Comparison of ENCODE assay signal across 8 cellular contexts in genomic region chr19:47225746-47226425, GRCh38. TPM values are rescaled to one million over a fixed set of nuclear protein-coding genes. Genes with fewer than 3 reads are reported as not detected.
DNase-seq lines count a peak whose midpoint lies in the region; ATAC-seq lines count a peak whose summit lies in the region.

No MANE protein-coding gene starts in this region.

- H3K9me3 Mint-ChIP-seq in activated CD4-positive, alpha-beta T cell treated with anti-CD3 and anti-CD28 coated beads for 36 hours (ENCODE audit: low read depth), result no peaks in the 10 kb centered on the region

- peaks cover 16% of the 10 kb centered on the region for H3K4me1 Mint-ChIP-seq in activated CD4-positive, alpha-beta T cell treated with anti-CD3 and anti-CD28 coated beads for 36 hours

- H3K36me3 Mint-ChIP-seq in activated CD4-positive, alpha-beta T cell treated with anti-CD3 and anti-CD28 coated beads for 36 hours (ENCODE audit: low read depth), result peaks cover 8% of the 10 kb centered on the region

- CTCF ChIA-PET in activated CD4-positive, alpha-beta T cell treated with anti-CD3 and anti-CD28 coated beads for 36 hours (lab: Charles Lee), result interaction anchor here (0.6 to 4.4 kb wide), 11 partner anchors 12 to 1047 kb away, joined by 3 to 43 read pairs (median 4); no protein-coding TSS in a partner anchor

- H3K27ac Mint-ChIP-seq in activated CD4-positive, alpha-beta T cell treated with anti-CD3 and anti-CD28 coated beads for 36 hours, result no peak overlapping the region

- peak; percentile 48 for ATAC-seq in HG03097 (IDR thresholded peaks at IDR 0.05; ENCODE audit: low FRiP score, unreplicated experiment)
- peak; percentile 70 for ATAC-seq in activated CD4-positive, alpha-beta T cell treated with anti-CD3 and anti-CD28 coated beads for 36 hours
- peak; percentile 65 for ATAC-seq in left colon

- POLR2A ChIA-PET in activated CD4-positive, alpha-beta T cell treated with anti-CD3 and anti-CD28 coated beads for 36 hours (lab: Charles Lee), result interaction anchor here (0.5 to 2.1 kb wide), 17 partner anchors 13 to 851 kb away, joined by 3 to 24 read pairs (median 5); partner anchors contain the start of genes CCDC9, SLC1A5 and ZC3H4

- H3K27ac ChIP-seq in cingulate gyrus (ENCODE audit: low read depth, low read length), result peak overlapping the region; percentile 94

- peak overlapping the region; percentile 77 for H3K4me3 Mint-ChIP-seq in activated CD4-positive, alpha-beta T cell treated with anti-CD3 and anti-CD28 coated beads for 36 hours

- intact Hi-C loops in activated CD4-positive, alpha-beta T cell treated with anti-CD3 and anti-CD28 coated beads for 36 hours (cut with DNase I, micrococcal nuclease), result loop anchor here (1.0 to 5.0 kb wide), 13 partner anchors 18 to 624 kb away; partner anchors contain the start of genes CALM3 (in 1 of the 2), CCDC9 (in 1 of the 2), DHX34 (in 1 of the 2) and INAFM1 (in 1 of the 2)
- intact Hi-C loops in left colon (cut with DNase I, micrococcal nuclease), result no loop called here

- DNase-seq in NCI-H1436 (lab: John Stamatoyannopoulos, UW) (peak; percentile 85), NCI-H1436 treated with DMSO at 0.1 percent for 48 hours (lab: John Stamatoyannopoulos, UW) (no peak), NCI-H345 treated with DMSO at 0.1 percent for 48 hours (lab: John Stamatoyannopoulos, UW; ENCODE audit: unreplicated experiment) (peak; percentile 55), left colon (peak; percentile 82 to 90)
- DNase-seq in activated CD4-positive, alpha-beta T cell treated with anti-CD3 and anti-CD28 coated beads for 36 hours, result peak; percentile 93
- peak; percentile 67 to 77 for DNase-seq in stimulated activated CD4-positive, alpha-beta T cell treated with anti-CD3 and anti-CD28 coated beads, Interleukin-1b, Interleukin-23, amount 100 ng/mL, for 1 hour (ENCODE audit: low read depth in 2 of 2)

- no peaks in the 10 kb centered on the region for H3K27me3 Mint-ChIP-seq in activated CD4-positive, alpha-beta T cell treated with anti-CD3 and anti-CD28 coated beads for 36 hours

RNA-seq across cellular contexts. Expression of gene BBC3, which starts 5.1 kb away (rescaled TPM):
- total RNA-seq in activated CD4-positive, alpha-beta T cell treated with anti-CD3 and anti-CD28 coated beads for 36 hours, result 10 to 100 TPM in 1 of 2 experiments, 1 to 10 TPM in 1; 8.1 to 12.0 TPM
- total RNA-seq in left colon, result 10 to 100 TPM; 18.9 to 32.9 TPM

RNA-seq across cellular contexts. Expression of gene CCDC9, which starts 30.4 kb away (rescaled TPM):
- total RNA-seq in activated CD4-positive, alpha-beta T cell treated with anti-CD3 and anti-CD28 coated beads for 36 hours, result 10 to 100 TPM; 22.4 to 30.6 TPM
- 10 to 100 TPM; 28.0 to 36.7 TPM for total RNA-seq in left colon

RNA-seq across cellular contexts. Expression of gene INAFM1, which starts 48.8 kb away (rescaled TPM):
- 10 to 100 TPM; 11.7 to 13.2 TPM for total RNA-seq in activated CD4-positive, alpha-beta T cell treated with anti-CD3 and anti-CD28 coated beads for 36 hours
- 10 to 100 TPM; 13.9 to 14.1 TPM for total RNA-seq in left colon

Comparison
In these comparisons a context has a peak if more than half of its experiments do, and no peak if none do; other contexts are left out.
1. intact Hi-C loops: an anchor here in activated CD4-positive, alpha-beta T cell treated with anti-CD3 and anti-CD28 coated beads for 36 hours (1.0 to 5.0 kb wide); none called in left colon.